13 cellular contexts compared by ENCODE assay signal in the genomic region with DNA sequence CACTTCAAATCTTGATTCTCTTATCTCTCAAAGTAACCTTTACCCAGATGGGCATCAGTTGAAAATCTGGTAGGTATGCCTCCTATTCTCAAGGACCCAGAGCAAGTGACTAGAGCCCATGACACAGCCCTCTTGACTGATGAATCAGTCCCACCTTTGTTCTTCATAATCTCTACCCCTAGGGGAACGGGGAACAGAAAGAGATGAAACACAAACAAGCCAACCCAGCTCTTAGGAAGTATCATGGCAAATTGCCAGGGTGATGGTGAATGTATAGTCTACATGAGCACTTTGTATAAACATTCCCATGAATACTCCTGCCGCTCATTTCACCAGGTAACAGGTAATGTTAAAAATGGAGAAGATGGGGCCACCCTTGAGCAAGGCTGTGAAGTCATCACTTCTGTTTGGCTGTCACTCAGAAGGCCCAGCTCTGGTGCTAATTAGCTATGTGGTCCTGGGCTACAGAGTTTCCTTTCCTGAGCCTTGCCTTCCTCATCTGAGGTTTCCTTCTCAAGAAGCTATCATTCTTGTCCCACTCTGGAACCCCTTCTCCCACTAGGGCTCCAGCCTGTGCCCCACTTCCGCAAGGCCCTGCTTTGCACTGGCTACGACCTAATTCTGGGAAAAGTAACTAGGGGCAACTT.
"Had no signal": no experiment of that assay in that cellular context is flagged by ENCODE, and none has a peak within 500 bp of the region (broad histone marks: within the 10 kb centered on the region; RNA-seq: fewer than 3 reads in every experiment).

No MANE protein-coding gene starts in this region.

- H3K27ac ChIP-seq: body of pancreas, left lung, psoas muscle, sigmoid colon, suprapubic skin had no signal

- H3K27me3 ChIP-seq: body of pancreas, left lung, sigmoid colon had no signal

- DNase-seq: activated CD4-positive, alpha-beta T cell treated with anti-CD3 and anti-CD28 coated beads, Interleukin-2, amount 50 U/mL, for 1 hour; activated T-cell treated with anti-CD3 and anti-CD28 coated beads, Interleukin-2, amount 50 U/mL, for 1 hour; body of pancreas; effector memory CD8-positive, alpha-beta T cell; glutamatergic neuron; left lung; natural killer cell; nucleus accumbens; psoas muscle; sigmoid colon; stimulated activated CD4-positive, alpha-beta T cell treated with anti-CD3 and anti-CD28 coated beads, Interleukin-2, amount 100 ng/mL, for 48 hours; stimulated activated naive CD8-positive, alpha-beta T cell treated with anti-CD3 and anti-CD28 coated beads, Interleukin-15, Interleukin-2, amounts not matched to agents 100 U/mL and 50 U/mL, for 24 hours had no signal

- H3K9me3 ChIP-seq: body of pancreas, left lung, psoas muscle, sigmoid colon, suprapubic skin had no signal

- ATAC-seq: body of pancreas; effector memory CD8-positive, alpha-beta T cell; left lung; natural killer cell; psoas muscle; stimulated activated naive CD8-positive, alpha-beta T cell treated with anti-CD3 and anti-CD28 coated beads, Interleukin-15, Interleukin-2, amounts not matched to agents 100 U/mL and 50 U/mL, for 24 hours had no signal

- H3K4me3 ChIP-seq: body of pancreas, left lung, psoas muscle, sigmoid colon, suprapubic skin had no signal

- H3K4me1 ChIP-seq: body of pancreas, left lung, psoas muscle, sigmoid colon, suprapubic skin had no signal

- H3K36me3 ChIP-seq: left lung, sigmoid colon, suprapubic skin had no signal
